ENCODE assay signal across 12 cellular contexts in the genomic region with DNA sequence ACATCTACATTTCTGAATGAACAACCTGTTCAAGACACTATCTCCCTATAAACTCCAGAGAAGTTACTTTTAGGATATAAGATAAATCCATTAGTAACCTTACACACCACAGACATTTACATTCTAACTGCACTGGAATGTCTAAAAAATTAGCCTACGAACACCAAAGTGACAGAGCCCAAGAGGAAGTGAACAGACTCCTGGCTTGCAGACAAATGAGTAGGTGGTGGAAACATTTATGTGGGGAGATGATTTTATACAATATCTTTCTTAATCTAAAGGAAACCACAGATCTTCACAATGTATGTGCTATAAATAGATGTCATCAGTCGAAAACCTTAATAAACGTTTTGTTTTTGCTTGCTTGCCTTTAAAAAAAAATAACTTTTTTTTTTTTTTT. TPM values are rescaled to one million over a fixed set of nuclear protein-coding genes. Genes with fewer than 3 reads are reported as not detected.
A peak's percentile ranks its signal among the peaks of the same experiment; 100 is the strongest.
DNase-seq lines count a peak whose midpoint lies in the region; ATAC-seq, FAIRE-seq and TF ChIP-seq lines count a peak whose summit lies in the region.
"Had no signal": no experiment of that assay in that cellular context is flagged by ENCODE, and none has a peak within 500 bp of the region (broad histone marks: within the 10 kb centered on the region; RNA-seq: fewer than 3 reads in every experiment).

No MANE protein-coding gene starts in this region.

- peaks cover 68% of the 10 kb centered on the region for H3K4me1 Mint-ChIP-seq in activated naive CD4-positive, alpha-beta T cell treated with anti-CD3 and anti-CD28 coated beads, Interleukin-2, amount 10 ng/mL, durations not matched to agents 7 days and 5 days
- H3K4me1 Mint-ChIP-seq in central memory CD8-positive, alpha-beta T cell: peaks cover 67% of the 10 kb centered on the region
- peaks cover 90% of the 10 kb centered on the region for H3K4me1 Mint-ChIP-seq in stimulated activated naive CD8-positive, alpha-beta T cell treated with anti-CD3 and anti-CD28 coated beads, Interleukin-15, Interleukin-2, amounts not matched to agents 100 ng/mL and 50 ng/mL, for 24 hours (ENCODE audit: low read depth)

- peak overlapping the region; percentile 85 for H3K27ac Mint-ChIP-seq in activated naive CD4-positive, alpha-beta T cell treated with anti-CD3 and anti-CD28 coated beads, Interleukin-2, amount 10 ng/mL, durations not matched to agents 7 days and 5 days
- peak overlapping the region; percentile 83 for H3K27ac Mint-ChIP-seq in central memory CD8-positive, alpha-beta T cell (ENCODE audit: low read depth)
- H3K27ac Mint-ChIP-seq in stimulated activated naive CD8-positive, alpha-beta T cell treated with anti-CD3 and anti-CD28 coated beads, Interleukin-15, Interleukin-2, amounts not matched to agents 100 ng/mL and 50 ng/mL, for 24 hours: peak overlapping the region; percentile 96

- peak; percentile 33 for ATAC-seq in central memory CD8-positive, alpha-beta T cell (replicated peaks; ENCODE audit: extremely low read depth, poor library complexity, severe bottlenecking)
- ATAC-seq: gastroesophageal sphincter had no signal

- peak overlapping the region; percentile 37 for H3K4me3 Mint-ChIP-seq in activated naive CD4-positive, alpha-beta T cell treated with anti-CD3 and anti-CD28 coated beads, Interleukin-2, amount 10 ng/mL, durations not matched to agents 7 days and 5 days
- H3K4me3 Mint-ChIP-seq in central memory CD8-positive, alpha-beta T cell: peak overlapping the region; percentile 69
- H3K4me3 Mint-ChIP-seq in stimulated activated naive CD8-positive, alpha-beta T cell treated with anti-CD3 and anti-CD28 coated beads, Interleukin-15, Interleukin-2, amounts not matched to agents 100 ng/mL and 50 ng/mL, for 24 hours: peak overlapping the region; percentile 80

- no peaks in the 10 kb centered on the region for H3K9me3 Mint-ChIP-seq in activated naive CD4-positive, alpha-beta T cell treated with anti-CD3 and anti-CD28 coated beads, Interleukin-2, amount 10 ng/mL, durations not matched to agents 7 days and 5 days
- no peaks in the 10 kb centered on the region for H3K9me3 Mint-ChIP-seq in central memory CD8-positive, alpha-beta T cell
- no peaks in the 10 kb centered on the region for H3K9me3 Mint-ChIP-seq in stimulated activated naive CD8-positive, alpha-beta T cell treated with anti-CD3 and anti-CD28 coated beads, Interleukin-15, Interleukin-2, amounts not matched to agents 100 ng/mL and 50 ng/mL, for 24 hours

- no peaks in the 10 kb centered on the region for H3K27me3 Mint-ChIP-seq in activated naive CD4-positive, alpha-beta T cell treated with anti-CD3 and anti-CD28 coated beads, Interleukin-2, amount 10 ng/mL, durations not matched to agents 7 days and 5 days
- no peaks in the 10 kb centered on the region for H3K27me3 Mint-ChIP-seq in central memory CD8-positive, alpha-beta T cell
- H3K27me3 Mint-ChIP-seq in stimulated activated naive CD8-positive, alpha-beta T cell treated with anti-CD3 and anti-CD28 coated beads, Interleukin-15, Interleukin-2, amounts not matched to agents 100 ng/mL and 50 ng/mL, for 24 hours: no peaks in the 10 kb centered on the region

- no peak for FAIRE-seq in HTR-8/SVneo (lab: Jason Lieb, UNC)
- FAIRE-seq: RCC 7860 had no signal

- peaks cover 23% of the 10 kb centered on the region for H3K36me3 Mint-ChIP-seq in activated naive CD4-positive, alpha-beta T cell treated with anti-CD3 and anti-CD28 coated beads, Interleukin-2, amount 10 ng/mL, durations not matched to agents 7 days and 5 days
- no peaks in the 10 kb centered on the region for H3K36me3 Mint-ChIP-seq in central memory CD8-positive, alpha-beta T cell (ENCODE audit: insufficient read depth)
- H3K36me3 Mint-ChIP-seq in stimulated activated naive CD8-positive, alpha-beta T cell treated with anti-CD3 and anti-CD28 coated beads, Interleukin-15, Interleukin-2, amounts not matched to agents 100 ng/mL and 50 ng/mL, for 24 hours (ENCODE audit: low read depth): peaks cover 4% of the 10 kb centered on the region

- no peak for TF ChIP-seq POLR2A in erythroblast (IDR thresholded peaks at IDR 0.05; ENCODE audit: low read length)

- CTCF ChIA-PET in activated naive CD4-positive, alpha-beta T cell treated with anti-CD3 and anti-CD28 coated beads, Interleukin-2, amount 10 ng/mL, durations not matched to agents 7 days and 5 days (lab: Charles Lee): interaction anchor here (1.5 to 3.2 kb wide), 3 partner anchors 13 to 25 kb away, joined by 3 to 22 read pairs (median 12); no protein-coding TSS in a partner anchor

- no peak for DNase-seq in activated naive CD4-positive, alpha-beta T cell treated with anti-CD3 and anti-CD28 coated beads, Interleukin-2, amount 10 ng/mL, durations not matched to agents 7 days and 5 days
- DNase-seq in activated naive CD4-positive, alpha-beta T cell treated with anti-CD3 and anti-CD28 coated beads, Interleukin-2, amount 50 U/mL, for 16 hours: no peak
- DNase-seq in RPMI7951 (ENCODE audit: low read depth) (peak; percentile 35), superior temporal gyrus (ENCODE audit: extremely low spot score) (no peak), erythroblast (lab: John Stamatoyannopoulos, UW) (no peak), HTR-8/SVneo (ENCODE audit: insufficient read length, low spot score) (no peak)
- DNase-seq in central memory CD8-positive, alpha-beta T cell (ENCODE audit: low spot score in 2 of 2): no peak
- DNase-seq: stimulated activated CD4-positive, alpha-beta T cell treated with anti-CD3 and anti-CD28 coated beads, Interleukin-2, amount 100 ng/mL, for 24 hours; uterus had no signal

RNA-seq across cellular contexts. Expression of a gene that starts 18.8 kb away (rescaled TPM):
- total RNA-seq in RPMI7951 (2014; rRNA removed; shearing (Covaris generic)): 10.9 and 11.4 TPM in 2 replicates
